1 cellular context compared by ENCODE assay signal in the genomic region with DNA sequence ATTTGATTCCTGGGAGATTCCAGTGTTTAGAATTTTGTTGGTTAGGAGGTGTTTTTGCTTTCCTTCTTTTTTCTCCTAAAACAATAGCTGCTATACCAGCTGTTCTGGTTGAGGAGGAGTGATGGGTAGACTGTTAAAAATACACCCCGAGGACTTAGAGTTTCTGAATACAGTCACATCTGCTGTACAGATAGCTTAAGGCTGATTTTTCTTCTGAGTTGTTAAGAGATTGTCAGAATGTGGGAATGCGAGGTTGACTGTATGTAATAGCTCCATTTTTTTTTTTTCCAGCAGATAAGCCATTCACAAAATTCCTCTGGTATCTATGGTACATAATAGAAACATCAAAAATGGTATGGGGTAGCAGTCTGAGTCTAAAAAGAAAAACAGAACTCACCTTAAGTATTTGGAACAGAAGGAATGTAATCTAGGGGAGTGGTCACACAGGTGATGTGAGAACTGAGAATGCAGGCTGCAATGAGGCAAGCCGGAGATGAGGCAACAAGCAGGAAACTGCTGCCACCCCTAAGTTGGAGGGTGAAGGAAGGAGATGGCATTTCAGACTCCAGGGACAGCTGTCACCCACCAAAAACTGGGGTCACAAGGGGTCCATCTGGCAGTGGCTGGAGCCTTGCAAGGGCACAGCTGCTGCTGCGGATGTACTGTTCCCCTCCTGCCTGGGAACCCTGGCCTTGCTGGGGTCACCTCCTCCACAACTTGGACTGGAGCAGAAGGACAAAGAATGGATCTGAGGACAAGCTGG.
TF ChIP-seq lines count a peak whose summit lies in the region.

No MANE protein-coding gene starts in this region.

TF ChIP-seq in liver, 16 proteins besides CTCF, POLR2A, EP300 and RAD21 (continued from another document):
- TF ChIP-seq TAF1 (conservative IDR thresholded peaks at IDR 0.05) = no peak
